8 cellular contexts compared by ENCODE assay signal in genomic region chr17:76734080-76734840, GRCh38. TPM values are rescaled to one million over a fixed set of nuclear protein-coding genes. Genes with fewer than 3 reads are reported as not detected.
DNase-seq lines count a peak whose midpoint lies in the region; ATAC-seq and TF ChIP-seq lines count a peak whose summit lies in the region.

No MANE protein-coding gene starts in this region.

- no peak overlapping the region for H3K56ac ChIP-seq in H9 (ENCODE audit: insufficient read length, low read depth, low read length)

- no peaks in the 10 kb centered on the region for H3K79me1 ChIP-seq in H9 (ENCODE audit: insufficient read depth, low read depth, low read length, poor library complexity, severe bottlenecking)

- peaks cover 28 to 32% of the 10 kb centered on the region in 2 experiments for H3K4me1 Mint-ChIP-seq in H9

- no peak overlapping the region for H3T11ph ChIP-seq in H9 (ENCODE audit: low read length)

- peaks cover 27% of the 10 kb centered on the region for H3F3A ChIP-seq in PC-3 (ENCODE audit: low read length, unreplicated experiment)

- H3K36me3 Mint-ChIP-seq in H9 (ENCODE audit: insufficient read depth in 1 of 3, low read depth in 3 of 3): peaks cover 39 to 65% (median 45%) of the 10 kb centered on the region in 3 experiments

- H3K23me2 ChIP-seq in H9 (ENCODE audit: insufficient read length, low read depth, low read length, poor library complexity, severe bottlenecking): no peaks in the 10 kb centered on the region

- H3K36me3 ChIP-seq in PC-3 (ENCODE audit: low read depth, low read length) (peaks cover 49% of the 10 kb centered on the region), endocrine pancreas (ENCODE audit: control insufficient read depth, insufficient read depth, low read length) (no peaks in the 10 kb centered on the region), psoas muscle (ENCODE audit: insufficient read depth in 1 of 2, low read depth in 1 of 2) (peaks cover 0 to 65% of the 10 kb centered on the region in 2 donors)

- H3K27ac ChIP-seq in H9 (ENCODE audit: insufficient read length, low read depth, low read length): no peak overlapping the region
- no peak overlapping the region for H3K27ac ChIP-seq in PC-3 (ENCODE audit: low read length)
- H3K27ac ChIP-seq in psoas muscle: peak overlapping the region; percentile 89

- no peak overlapping the region for H3K23ac ChIP-seq in H9 (ENCODE audit: insufficient read length, low read depth, low read length)

- H2AFZ ChIP-seq in H9 (ENCODE audit: low read length) (no peak overlapping the region), PC-3 (ENCODE audit: low read length) (no peak overlapping the region)

- no peak overlapping the region for H2BK120ac ChIP-seq in H9 (ENCODE audit: low read depth, low read length, poor library complexity, severe bottlenecking)

- H3K4ac ChIP-seq in H9 (ENCODE audit: low read depth, low read length): no peak overlapping the region

- DNase-seq in H9: no peak
- DNase-seq in PC-3: no peak
- no peak for DNase-seq in psoas muscle
- no peak for DNase-seq in GM20000 (ENCODE audit: low spot score)

- H3K9me3 Mint-ChIP-seq in H9: peaks cover 3 to 7% of the 10 kb centered on the region in 2 experiments; a peak in 2 of 5 replicates

- POLR2A ChIA-PET in PC-3 (lab: Charles Lee; ENCODE audit: unreplicated experiment): no interaction called here

- H3K27ac Mint-ChIP-seq in H9: peak overlapping the region; percentile 7 to 98 (median 76); a peak in 4 of 7 replicates

- no peaks in the 10 kb centered on the region for H3K9me3 ChIP-seq in H9 (ENCODE audit: control insufficient read depth, low read depth, low read length)
- no peaks in the 10 kb centered on the region for H3K9me3 ChIP-seq in PC-3 (ENCODE audit: low read length)
- H3K9me3 ChIP-seq in endocrine pancreas (ENCODE audit: control insufficient read depth, low read length): no peaks in the 10 kb centered on the region
- no peaks in the 10 kb centered on the region for H3K9me3 ChIP-seq in psoas muscle

- peaks cover 2% of the 10 kb centered on the region for H3K27me3 Mint-ChIP-seq in H9 (ENCODE audit: low read depth)

- H2BK20ac ChIP-seq in H9 (ENCODE audit: low read depth, low read length, poor library complexity, severe bottlenecking): no peak overlapping the region

- peak overlapping the region; percentile 99 to 100 for H3K4me3 Mint-ChIP-seq in H9

- H3K18ac ChIP-seq in H9 (ENCODE audit: insufficient read length, low read depth, low read length): no peak overlapping the region

- no peak overlapping the region for H2BK15ac ChIP-seq in H9 (ENCODE audit: low read depth, low read length)

- H3K4me3 ChIP-seq in PC-3 (ENCODE audit: low read length) (peak overlapping the region; percentile 89), endocrine pancreas (ENCODE audit: control insufficient read depth, insufficient read depth, low read length) (peak overlapping the region; percentile 95), psoas muscle (peak overlapping the region; percentile 72)

- H3K14ac ChIP-seq in H9 (ENCODE audit: insufficient read depth, low read length): no peak overlapping the region

- H3K9me2 ChIP-seq in PC-3 (replicated peaks; ENCODE audit: low read length): no peaks in the 10 kb centered on the region

- H4K5ac ChIP-seq in H9 (ENCODE audit: insufficient read length, low read depth, low read length): no peak overlapping the region

- H3K79me2 ChIP-seq in H9 (ENCODE audit: insufficient read depth, low read length): peaks cover 19% of the 10 kb centered on the region; the same call in 1 of the 2 replicates
- peaks cover 85% of the 10 kb centered on the region for H3K79me2 ChIP-seq in PC-3 (ENCODE audit: low read length)

- H4K91ac ChIP-seq in H9 (ENCODE audit: insufficient read length, low read depth, low read length): no peak overlapping the region

- ATAC-seq in PC-3 (no peak), psoas muscle (no peak), HG02571 (IDR thresholded peaks at IDR 0.05; ENCODE audit: unreplicated experiment) (no peak), GM18873 (IDR thresholded peaks at IDR 0.05; ENCODE audit: low FRiP score, unreplicated experiment) (no peak), GM21528 (IDR thresholded peaks at IDR 0.05; ENCODE audit: low FRiP score, unreplicated experiment) (no peak)

- CTCF ChIA-PET in PC-3 (lab: Charles Lee): no interaction called here

- H2BK5ac ChIP-seq in H9 (ENCODE audit: insufficient read length, low read length): no peak overlapping the region

- H4K20me1 ChIP-seq in H9 (ENCODE audit: control insufficient read depth, insufficient read depth, insufficient read length) (no peaks in the 10 kb centered on the region), PC-3 (ENCODE audit: low read length) (peaks cover 45% of the 10 kb centered on the region)

- H3K9ac ChIP-seq in H9 (ENCODE audit: extremely low read depth, insufficient read length, low read length): no peak overlapping the region
- peak overlapping the region; percentile 98 for H3K9ac ChIP-seq in PC-3 (ENCODE audit: low read length)
- H3K9ac ChIP-seq in endocrine pancreas (ENCODE audit: control insufficient read depth, insufficient read depth, low read length): peak overlapping the region; percentile 56

- no peaks in the 10 kb centered on the region for H3K27me3 ChIP-seq in H9 (ENCODE audit: insufficient read depth, low read length)
- no peaks in the 10 kb centered on the region for H3K27me3 ChIP-seq in PC-3 (ENCODE audit: low read length)
- no peaks in the 10 kb centered on the region for H3K27me3 ChIP-seq in endocrine pancreas (ENCODE audit: control insufficient read depth, insufficient read depth, low read length)
- H3K27me3 ChIP-seq in psoas muscle (ENCODE audit: insufficient read depth in 3 of 3, low read length in 2 of 3): no peaks in the 10 kb centered on the region

- no peak overlapping the region for H4K8ac ChIP-seq in H9 (replicated peaks; ENCODE audit: insufficient read length, low read depth, low read length)

- intact Hi-C loops in PC-3 (cut with micrococcal nuclease): loop anchor here (10.0 kb wide), 1 partner anchor 551 kb away; no protein-coding TSS in a partner anchor
- intact Hi-C loops in psoas muscle (cut with DNase I): no loop called here

- no peak overlapping the region for H2AK5ac ChIP-seq in H9 (ENCODE audit: insufficient read length, low read length)

- WGBS in H9 (ENCODE audit: extremely low coverage, insufficient read length, low lambda C conversion rate): no CpG with 5 or more reads among the region's 8 CpGs
- WGBS in psoas muscle, 3 donors: 23 to 31% (median 27%) methylated on average over 8 of the region's 8 CpGs

- no peak overlapping the region for H2BK12ac ChIP-seq in H9 (ENCODE audit: insufficient read length, low read depth, low read length)

- BruUV-seq in PC-3 (replicated peaks; lab: Mats Ljungman, UMichigan): no TSS peak

- H3K4me2 ChIP-seq in H9 (ENCODE audit: insufficient read depth, insufficient read length, low read length): peak overlapping the region; percentile 71
- H3K4me2 ChIP-seq in PC-3 (ENCODE audit: low read length): peak overlapping the region; percentile 83

- H3K4me1 ChIP-seq in H9 (ENCODE audit: insufficient read depth, low read length) (no peaks in the 10 kb centered on the region), PC-3 (ENCODE audit: insufficient read depth, low read length) (peaks cover 26% of the 10 kb centered on the region), endocrine pancreas (ENCODE audit: control insufficient read depth, insufficient read depth, low read length) (peaks cover 25% of the 10 kb centered on the region), psoas muscle (peaks cover 49% of the 10 kb centered on the region)

- TF ChIP-seq CTCF in H9 (conservative IDR thresholded peaks at IDR 0.05) (no peak), PC-3 (conservative IDR thresholded peaks at IDR 0.05; ENCODE audit: low read depth, low read length) (no peak), psoas muscle (IDR thresholded peaks at IDR 0.05) (no peak), GM20000 (IDR thresholded peaks at IDR 0.05; ENCODE audit: extremely low read depth, missing control alignments) (no peak)

RNA-seq across cellular contexts. Expression of gene SRSF2, which starts 2.9 kb away (rescaled TPM):
- total RNA-seq in H9 (2021): 578 and 591 TPM in 2 replicates
- total RNA-seq in PC-3 (2014; rRNA removed): 562 and 859 TPM in 2 replicates
- total RNA-seq in psoas muscle: 100 to 1,000 TPM in 2 of 4 donors, 10 to 100 TPM in 2; 57.9 to 128 (median 90.6) TPM
- 100 to 1,000 TPM in 2 of 3 donors, 10 to 100 TPM in 1; 81.9 to 135 (median 118) TPM for polyA plus RNA-seq in psoas muscle

RNA-seq across cellular contexts. Expression of gene MFSD11, which starts 3.7 kb away (rescaled TPM):
- total RNA-seq in H9 (2021): 19.9 and 21.8 TPM in 2 replicates
- 16.6 and 17.3 TPM in 2 replicates for total RNA-seq in PC-3 (2014; rRNA removed)
- 10 to 100 TPM; 18.7 to 26.5 (median 22.0) TPM for total RNA-seq in psoas muscle
- 10 to 100 TPM; 10.1 to 27.4 (median 10.3) TPM for polyA plus RNA-seq in psoas muscle

RNA-seq across cellular contexts. Expression of gene METTL23, which starts 7.6 kb away (rescaled TPM):
- total RNA-seq in H9 (2021) (25.6 and 29.9 TPM in 2 replicates), PC-3 (2014; rRNA removed) (48.1 and 58.7 TPM in 2 replicates), psoas muscle (10 to 100 TPM; 19.0 to 27.0 (median 24.3) TPM)
- 10 to 100 TPM; 30.8 to 54.0 (median 36.5) TPM for polyA plus RNA-seq in psoas muscle

RNA-seq across cellular contexts. Expression of gene JMJD6, which starts 7.9 kb away (rescaled TPM):
- total RNA-seq in H9 (2021): 26.3 and 28.9 TPM in 2 replicates
- 39.0 and 49.8 TPM in 2 replicates for total RNA-seq in PC-3 (2014; rRNA removed)
- 10 to 100 TPM; 30.8 to 61.9 (median 53.6) TPM for total RNA-seq in psoas muscle
- polyA plus RNA-seq in psoas muscle: 10 to 100 TPM; 32.3 to 81.9 (median 51.6) TPM

RNA-seq across cellular contexts. Expression of gene MXRA7, which starts 23.5 kb away (rescaled TPM):
- total RNA-seq in H9 (2021) (28.2 TPM in 2 replicates), PC-3 (2014; rRNA removed) (98.3 and 148 TPM in 2 replicates), psoas muscle (10 to 100 TPM; 40.8 to 75.1 (median 52.0) TPM)
- 10 to 100 TPM; 34.6 to 43.2 (median 37.6) TPM for polyA plus RNA-seq in psoas muscle
